Comparison of ENCODE assay signal across 1 cellular context in the genomic region with DNA sequence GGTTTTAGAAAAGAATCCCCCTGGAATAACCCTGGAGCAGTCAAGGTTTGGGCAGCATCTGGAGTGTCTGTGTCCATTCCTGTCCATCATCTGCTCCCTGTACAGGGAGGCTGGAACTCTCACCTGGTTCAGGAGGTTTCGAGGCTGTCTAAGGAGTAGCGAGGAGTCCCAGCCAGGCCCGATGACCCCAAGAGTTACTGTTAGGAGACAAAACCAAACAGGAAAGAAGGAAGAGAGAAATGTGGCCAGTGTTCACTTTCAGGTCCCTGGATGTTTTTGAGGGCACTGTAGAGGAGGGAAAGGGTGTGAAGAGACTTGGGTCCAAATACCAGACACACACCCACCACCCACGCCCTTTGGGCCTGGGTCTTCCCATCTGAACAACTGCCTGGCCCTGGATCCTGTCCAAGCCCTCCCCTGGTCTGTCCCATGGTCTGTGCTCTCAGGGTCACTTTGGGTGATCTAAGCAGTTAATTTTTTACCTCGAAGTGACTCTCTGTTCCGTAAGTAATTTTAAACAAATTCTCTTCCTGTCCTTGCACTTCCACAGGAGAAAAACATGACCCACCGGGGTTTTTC.
A peak's percentile ranks its signal among the peaks of the same experiment; 100 is the strongest.
TF ChIP-seq lines count a peak whose summit lies in the region.

No MANE protein-coding gene starts in this region.

TF ChIP-seq in HepG2, 621 proteins besides CTCF, POLR2A, EP300 and RAD21 (continued from another document and continues in another):
- TF ChIP-seq, protein P1, sequence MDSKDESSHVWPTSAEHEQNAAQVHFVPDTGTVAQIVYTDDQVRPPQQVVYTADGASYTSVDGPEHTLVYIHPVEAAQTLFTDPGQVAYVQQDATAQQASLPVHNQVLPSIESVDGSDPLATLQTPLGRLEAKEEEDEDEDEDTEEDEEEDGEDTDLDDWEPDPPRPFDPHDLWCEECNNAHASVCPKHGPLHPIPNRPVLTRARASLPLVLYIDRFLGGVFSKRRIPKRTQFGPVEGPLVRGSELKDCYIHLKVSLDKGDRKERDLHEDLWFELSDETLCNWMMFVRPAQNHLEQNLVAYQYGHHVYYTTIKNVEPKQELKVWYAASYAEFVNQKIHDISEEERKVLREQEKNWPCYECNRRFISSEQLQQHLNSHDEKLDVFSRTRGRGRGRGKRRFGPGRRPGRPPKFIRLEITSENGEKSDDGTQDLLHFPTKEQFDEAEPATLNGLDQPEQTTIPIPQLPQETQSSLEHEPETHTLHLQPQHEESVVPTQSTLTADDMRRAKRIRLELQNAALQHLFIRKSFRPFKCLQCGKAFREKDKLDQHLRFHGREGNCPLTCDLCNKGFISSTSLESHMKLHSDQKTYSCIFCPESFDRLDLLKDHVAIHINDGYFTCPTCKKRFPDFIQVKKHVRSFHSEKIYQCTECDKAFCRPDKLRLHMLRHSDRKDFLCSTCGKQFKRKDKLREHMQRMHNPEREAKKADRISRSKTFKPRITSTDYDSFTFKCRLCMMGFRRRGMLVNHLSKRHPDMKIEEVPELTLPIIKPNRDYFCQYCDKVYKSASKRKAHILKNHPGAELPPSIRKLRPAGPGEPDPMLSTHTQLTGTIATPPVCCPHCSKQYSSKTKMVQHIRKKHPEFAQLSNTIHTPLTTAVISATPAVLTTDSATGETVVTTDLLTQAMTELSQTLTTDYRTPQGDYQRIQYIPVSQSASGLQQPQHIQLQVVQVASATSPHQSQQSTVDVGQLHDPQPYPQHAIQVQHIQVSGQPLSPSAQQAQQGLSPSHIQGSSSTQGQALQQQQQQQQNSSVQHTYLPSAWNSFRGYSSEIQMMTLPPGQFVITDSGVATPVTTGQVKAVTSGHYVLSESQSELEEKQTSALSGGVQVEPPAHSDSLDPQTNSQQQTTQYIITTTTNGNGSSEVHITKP (CRISPR knock-in tag; IDR thresholded peaks at IDR 0.05; ENCODE audit: low read depth) = peak; percentile 87
- TF ChIP-seq RFXANK (CRISPR knock-in tag; IDR thresholded peaks at IDR 0.05) = no peak
- TF ChIP-seq, protein P2, sequence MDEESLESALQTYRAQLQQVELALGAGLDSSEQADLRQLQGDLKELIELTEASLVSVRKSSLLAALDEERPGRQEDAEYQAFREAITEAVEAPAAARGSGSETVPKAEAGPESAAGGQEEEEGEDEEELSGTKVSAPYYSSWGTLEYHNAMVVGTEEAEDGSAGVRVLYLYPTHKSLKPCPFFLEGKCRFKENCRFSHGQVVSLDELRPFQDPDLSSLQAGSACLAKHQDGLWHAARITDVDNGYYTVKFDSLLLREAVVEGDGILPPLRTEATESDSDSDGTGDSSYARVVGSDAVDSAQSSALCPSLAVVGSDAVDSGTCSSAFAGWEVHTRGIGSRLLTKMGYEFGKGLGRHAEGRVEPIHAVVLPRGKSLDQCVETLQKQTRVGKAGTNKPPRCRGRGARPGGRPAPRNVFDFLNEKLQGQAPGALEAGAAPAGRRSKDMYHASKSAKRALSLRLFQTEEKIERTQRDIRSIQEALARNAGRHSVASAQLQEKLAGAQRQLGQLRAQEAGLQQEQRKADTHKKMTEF (CRISPR knock-in tag; IDR thresholded peaks at IDR 0.05) = no peak; the same call in 1 of the 2 replicates
- TF ChIP-seq, protein P3, sequence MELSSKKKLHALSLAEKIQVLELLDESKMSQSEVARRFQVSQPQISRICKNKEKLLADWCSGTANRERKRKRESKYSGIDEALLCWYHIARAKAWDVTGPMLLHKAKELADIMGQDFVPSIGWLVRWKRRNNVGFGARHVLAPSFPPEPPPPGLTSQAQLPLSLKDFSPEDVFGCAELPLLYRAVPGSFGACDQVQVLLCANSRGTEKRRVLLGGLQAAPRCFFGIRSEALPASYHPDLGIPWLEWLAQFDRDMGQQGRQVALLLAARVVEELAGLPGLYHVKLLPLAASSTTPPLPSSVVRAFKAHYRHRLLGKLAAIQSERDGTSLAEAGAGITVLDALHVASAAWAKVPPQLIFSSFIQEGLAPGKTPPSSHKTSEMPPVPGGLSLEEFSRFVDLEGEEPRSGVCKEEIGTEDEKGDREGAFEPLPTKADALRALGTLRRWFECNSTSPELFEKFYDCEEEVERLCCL (CRISPR knock-in tag; IDR thresholded peaks at IDR 0.05; ENCODE audit: borderline replicate concordance) = no peak
- no peak for TF ChIP-seq NR2F2 (IDR thresholded peaks at IDR 0.05; ENCODE audit: borderline replicate concordance, low read depth)
- TF ChIP-seq MEIS2 (CRISPR knock-in tag; IDR thresholded peaks at IDR 0.05) = 0 out of 2 replicates have a peak, but pooled peaks have one; percentile 42
- TF ChIP-seq ZNF713 (CRISPR knock-in tag; IDR thresholded peaks at IDR 0.05) = no peak
- TF ChIP-seq, protein P4, sequence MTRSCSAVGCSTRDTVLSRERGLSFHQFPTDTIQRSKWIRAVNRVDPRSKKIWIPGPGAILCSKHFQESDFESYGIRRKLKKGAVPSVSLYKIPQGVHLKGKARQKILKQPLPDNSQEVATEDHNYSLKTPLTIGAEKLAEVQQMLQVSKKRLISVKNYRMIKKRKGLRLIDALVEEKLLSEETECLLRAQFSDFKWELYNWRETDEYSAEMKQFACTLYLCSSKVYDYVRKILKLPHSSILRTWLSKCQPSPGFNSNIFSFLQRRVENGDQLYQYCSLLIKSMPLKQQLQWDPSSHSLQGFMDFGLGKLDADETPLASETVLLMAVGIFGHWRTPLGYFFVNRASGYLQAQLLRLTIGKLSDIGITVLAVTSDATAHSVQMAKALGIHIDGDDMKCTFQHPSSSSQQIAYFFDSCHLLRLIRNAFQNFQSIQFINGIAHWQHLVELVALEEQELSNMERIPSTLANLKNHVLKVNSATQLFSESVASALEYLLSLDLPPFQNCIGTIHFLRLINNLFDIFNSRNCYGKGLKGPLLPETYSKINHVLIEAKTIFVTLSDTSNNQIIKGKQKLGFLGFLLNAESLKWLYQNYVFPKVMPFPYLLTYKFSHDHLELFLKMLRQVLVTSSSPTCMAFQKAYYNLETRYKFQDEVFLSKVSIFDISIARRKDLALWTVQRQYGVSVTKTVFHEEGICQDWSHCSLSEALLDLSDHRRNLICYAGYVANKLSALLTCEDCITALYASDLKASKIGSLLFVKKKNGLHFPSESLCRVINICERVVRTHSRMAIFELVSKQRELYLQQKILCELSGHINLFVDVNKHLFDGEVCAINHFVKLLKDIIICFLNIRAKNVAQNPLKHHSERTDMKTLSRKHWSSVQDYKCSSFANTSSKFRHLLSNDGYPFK (CRISPR knock-in tag; IDR thresholded peaks at IDR 0.05; ENCODE audit: borderline replicate concordance) = no peak
- TF ChIP-seq, protein P5, sequence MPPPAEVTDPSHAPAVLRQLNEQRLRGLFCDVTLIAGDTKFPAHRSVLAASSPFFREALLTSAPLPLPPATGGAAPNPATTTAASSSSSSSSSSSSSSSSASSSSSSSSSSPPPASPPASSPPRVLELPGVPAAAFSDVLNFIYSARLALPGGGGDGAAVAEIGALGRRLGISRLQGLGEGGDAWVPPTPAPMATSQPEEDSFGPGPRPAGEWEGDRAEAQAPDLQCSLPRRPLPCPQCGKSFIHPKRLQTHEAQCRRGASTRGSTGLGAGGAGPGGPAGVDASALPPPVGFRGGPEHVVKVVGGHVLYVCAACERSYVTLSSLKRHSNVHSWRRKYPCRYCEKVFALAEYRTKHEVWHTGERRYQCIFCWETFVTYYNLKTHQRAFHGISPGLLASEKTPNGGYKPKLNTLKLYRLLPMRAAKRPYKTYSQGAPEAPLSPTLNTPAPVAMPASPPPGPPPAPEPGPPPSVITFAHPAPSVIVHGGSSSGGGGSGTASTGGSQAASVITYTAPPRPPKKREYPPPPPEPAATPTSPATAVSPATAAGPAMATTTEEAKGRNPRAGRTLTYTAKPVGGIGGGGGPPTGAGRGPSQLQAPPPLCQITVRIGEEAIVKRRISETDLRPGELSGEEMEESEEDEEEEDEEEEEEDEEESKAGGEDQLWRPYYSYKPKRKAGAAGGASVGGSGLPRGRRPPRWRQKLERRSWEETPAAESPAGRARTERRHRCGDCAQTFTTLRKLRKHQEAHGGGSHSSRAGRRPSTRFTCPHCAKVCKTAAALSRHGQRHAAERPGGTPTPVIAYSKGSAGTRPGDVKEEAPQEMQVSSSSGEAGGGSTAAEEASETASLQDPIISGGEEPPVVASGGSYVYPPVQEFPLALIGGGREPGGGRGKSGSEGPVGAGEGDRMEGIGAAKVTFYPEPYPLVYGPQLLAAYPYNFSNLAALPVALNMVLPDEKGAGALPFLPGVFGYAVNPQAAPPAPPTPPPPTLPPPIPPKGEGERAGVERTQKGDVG (CRISPR knock-in tag; IDR thresholded peaks at IDR 0.05; ENCODE audit: borderline replicate concordance) = no peak
- TF ChIP-seq, protein P6, sequence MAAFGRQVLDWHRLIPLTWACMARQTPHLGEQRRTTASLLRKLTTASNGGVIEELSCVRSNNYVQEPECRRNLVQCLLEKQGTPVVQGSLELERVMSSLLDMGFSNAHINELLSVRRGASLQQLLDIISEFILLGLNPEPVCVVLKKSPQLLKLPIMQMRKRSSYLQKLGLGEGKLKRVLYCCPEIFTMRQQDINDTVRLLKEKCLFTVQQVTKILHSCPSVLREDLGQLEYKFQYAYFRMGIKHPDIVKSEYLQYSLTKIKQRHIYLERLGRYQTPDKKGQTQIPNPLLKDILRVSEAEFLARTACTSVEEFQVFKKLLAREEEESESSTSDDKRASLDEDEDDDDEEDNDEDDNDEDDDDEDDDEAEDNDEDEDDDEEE (CRISPR knock-in tag; IDR thresholded peaks at IDR 0.05) = no peak
- TF ChIP-seq, protein P7, sequence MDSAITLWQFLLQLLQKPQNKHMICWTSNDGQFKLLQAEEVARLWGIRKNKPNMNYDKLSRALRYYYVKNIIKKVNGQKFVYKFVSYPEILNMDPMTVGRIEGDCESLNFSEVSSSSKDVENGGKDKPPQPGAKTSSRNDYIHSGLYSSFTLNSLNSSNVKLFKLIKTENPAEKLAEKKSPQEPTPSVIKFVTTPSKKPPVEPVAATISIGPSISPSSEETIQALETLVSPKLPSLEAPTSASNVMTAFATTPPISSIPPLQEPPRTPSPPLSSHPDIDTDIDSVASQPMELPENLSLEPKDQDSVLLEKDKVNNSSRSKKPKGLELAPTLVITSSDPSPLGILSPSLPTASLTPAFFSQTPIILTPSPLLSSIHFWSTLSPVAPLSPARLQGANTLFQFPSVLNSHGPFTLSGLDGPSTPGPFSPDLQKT (CRISPR knock-in tag; IDR thresholded peaks at IDR 0.05; ENCODE audit: borderline replicate concordance) = no peak
- no peak for TF ChIP-seq GPN1 (CRISPR knock-in tag; IDR thresholded peaks at IDR 0.05; ENCODE audit: borderline replicate concordance)
- TF ChIP-seq ZC3H13 (CRISPR knock-in tag; IDR thresholded peaks at IDR 0.05) = no peak
- TF ChIP-seq NBN (conservative IDR thresholded peaks at IDR 0.05) = no peak
- no peak for TF ChIP-seq ZFAT (CRISPR knock-in tag; conservative IDR thresholded peaks at IDR 0.05)
- no peak for TF ChIP-seq HMGA1 (CRISPR knock-in tag; conservative IDR thresholded peaks at IDR 0.05)
- no peak for TF ChIP-seq MAZ (IDR thresholded peaks at IDR 0.05; ENCODE audit: borderline replicate concordance, low read depth, low read length)
- no peak for TF ChIP-seq MAZ (CRISPR knock-in tag; IDR thresholded peaks at IDR 0.05; ENCODE audit: low read depth)
- no peak for TF ChIP-seq ZNF841 (CRISPR knock-in tag; IDR thresholded peaks at IDR 0.05; ENCODE audit: borderline replicate concordance)
- no peak for TF ChIP-seq PAF1 (CRISPR knock-in tag; IDR thresholded peaks at IDR 0.05)
- TF ChIP-seq, protein P8, sequence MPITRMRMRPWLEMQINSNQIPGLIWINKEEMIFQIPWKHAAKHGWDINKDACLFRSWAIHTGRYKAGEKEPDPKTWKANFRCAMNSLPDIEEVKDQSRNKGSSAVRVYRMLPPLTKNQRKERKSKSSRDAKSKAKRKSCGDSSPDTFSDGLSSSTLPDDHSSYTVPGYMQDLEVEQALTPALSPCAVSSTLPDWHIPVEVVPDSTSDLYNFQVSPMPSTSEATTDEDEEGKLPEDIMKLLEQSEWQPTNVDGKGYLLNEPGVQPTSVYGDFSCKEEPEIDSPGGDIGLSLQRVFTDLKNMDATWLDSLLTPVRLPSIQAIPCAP (CRISPR knock-in tag; IDR thresholded peaks at IDR 0.05; ENCODE audit: low read depth) = no peak
- no peak for TF ChIP-seq HIVEP1 (CRISPR knock-in tag; IDR thresholded peaks at IDR 0.05)
- TF ChIP-seq EHMT2 (IDR thresholded peaks at IDR 0.05; ENCODE audit: borderline replicate concordance, low read depth, low read length) = no peak
- no peak for TF ChIP-seq AGO1 (IDR thresholded peaks at IDR 0.05; ENCODE audit: low read depth, low read length, poor library complexity, severe bottlenecking)
- TF ChIP-seq SRSF9 (IDR thresholded peaks at IDR 0.05; ENCODE audit: borderline replicate concordance, insufficient read depth, low read depth, low read length, poor library complexity, severe bottlenecking) = no peak
- TF ChIP-seq ZNF747 (CRISPR knock-in tag; IDR thresholded peaks at IDR 0.05; ENCODE audit: borderline replicate concordance) = no peak
- no peak for TF ChIP-seq MYC (CRISPR knock-in tag; IDR thresholded peaks at IDR 0.05; ENCODE audit: borderline replicate concordance)
